Comparison of ENCODE assay signal across 2 cellular contexts in the genomic region with DNA sequence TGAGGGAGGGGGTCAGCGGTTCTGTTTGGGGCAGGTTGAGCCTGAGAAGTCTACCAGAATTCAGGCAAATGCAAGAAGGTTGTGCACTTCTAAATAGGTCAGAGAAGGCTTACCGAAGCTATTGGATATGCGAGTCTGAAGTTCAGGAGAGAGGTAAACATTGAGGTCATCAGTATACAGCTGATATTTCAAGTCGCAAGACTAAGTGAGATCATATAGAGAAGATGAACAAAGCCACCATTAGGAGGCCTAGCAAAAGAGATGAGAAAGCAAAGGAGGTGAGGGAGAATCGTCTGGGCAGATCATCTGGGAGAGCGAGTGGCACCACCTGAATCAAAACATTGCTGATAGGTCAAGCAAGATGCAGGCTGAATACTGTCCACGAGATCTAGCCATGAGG.
TF ChIP-seq lines count a peak whose summit lies in the region.

No MANE protein-coding gene starts in this region.

TF ChIP-seq in HepG2, 621 proteins besides CTCF, POLR2A, EP300 and RAD21 (continued from another document and continues in another):
- TF ChIP-seq, protein P1, sequence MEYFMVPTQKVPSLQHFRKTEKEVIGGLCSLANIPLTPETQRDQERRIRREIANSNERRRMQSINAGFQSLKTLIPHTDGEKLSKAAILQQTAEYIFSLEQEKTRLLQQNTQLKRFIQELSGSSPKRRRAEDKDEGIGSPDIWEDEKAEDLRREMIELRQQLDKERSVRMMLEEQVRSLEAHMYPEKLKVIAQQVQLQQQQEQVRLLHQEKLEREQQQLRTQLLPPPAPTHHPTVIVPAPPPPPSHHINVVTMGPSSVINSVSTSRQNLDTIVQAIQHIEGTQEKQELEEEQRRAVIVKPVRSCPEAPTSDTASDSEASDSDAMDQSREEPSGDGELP (IDR thresholded peaks at IDR 0.05; ENCODE audit: borderline replicate concordance, low read depth), result peak; percentile 77; the same call in 1 of the 2 replicates
- peak; percentile 68 for TF ChIP-seq GATAD2A (CRISPR knock-in tag; IDR thresholded peaks at IDR 0.05)
- TF ChIP-seq ATF1 (CRISPR knock-in tag; IDR thresholded peaks at IDR 0.05), result no peak
- peak; percentile 89 for TF ChIP-seq ZBTB21 (CRISPR knock-in tag; IDR thresholded peaks at IDR 0.05)
- no peak for TF ChIP-seq FOXA1 (IDR thresholded peaks at IDR 0.05)
- peak; percentile 55; the same call in 1 of the 2 replicates for TF ChIP-seq FOXA1 (CRISPR knock-in tag; IDR thresholded peaks at IDR 0.05)
- TF ChIP-seq STAT5B (CRISPR knock-in tag; IDR thresholded peaks at IDR 0.05), result no peak
- TF ChIP-seq, protein P2, sequence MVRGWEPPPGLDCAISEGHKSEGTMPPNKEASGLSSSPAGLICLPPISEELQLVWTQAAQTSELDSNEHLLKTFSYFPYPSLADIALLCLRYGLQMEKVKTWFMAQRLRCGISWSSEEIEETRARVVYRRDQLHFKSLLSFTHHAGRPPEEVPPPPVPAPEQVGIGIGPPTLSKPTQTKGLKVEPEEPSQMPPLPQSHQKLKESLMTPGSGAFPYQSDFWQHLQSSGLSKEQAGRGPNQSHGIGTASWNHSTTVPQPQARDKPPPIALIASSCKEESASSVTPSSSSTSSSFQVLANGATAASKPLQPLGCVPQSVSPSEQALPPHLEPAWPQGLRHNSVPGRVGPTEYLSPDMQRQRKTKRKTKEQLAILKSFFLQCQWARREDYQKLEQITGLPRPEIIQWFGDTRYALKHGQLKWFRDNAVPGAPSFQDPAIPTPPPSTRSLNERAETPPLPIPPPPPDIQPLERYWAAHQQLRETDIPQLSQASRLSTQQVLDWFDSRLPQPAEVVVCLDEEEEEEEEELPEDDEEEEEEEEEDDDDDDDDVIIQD (CRISPR knock-in tag; IDR thresholded peaks at IDR 0.05; ENCODE audit: low read depth), result no peak
- TF ChIP-seq, protein P3, sequence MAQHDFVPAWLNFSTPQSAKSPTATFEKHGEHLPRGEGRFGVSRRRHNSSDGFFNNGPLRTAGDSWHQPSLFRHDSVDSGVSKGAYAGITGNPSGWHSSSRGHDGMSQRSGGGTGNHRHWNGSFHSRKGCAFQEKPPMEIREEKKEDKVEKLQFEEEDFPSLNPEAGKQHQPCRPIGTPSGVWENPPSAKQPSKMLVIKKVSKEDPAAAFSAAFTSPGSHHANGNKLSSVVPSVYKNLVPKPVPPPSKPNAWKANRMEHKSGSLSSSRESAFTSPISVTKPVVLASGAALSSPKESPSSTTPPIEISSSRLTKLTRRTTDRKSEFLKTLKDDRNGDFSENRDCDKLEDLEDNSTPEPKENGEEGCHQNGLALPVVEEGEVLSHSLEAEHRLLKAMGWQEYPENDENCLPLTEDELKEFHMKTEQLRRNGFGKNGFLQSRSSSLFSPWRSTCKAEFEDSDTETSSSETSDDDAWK (CRISPR knock-in tag; IDR thresholded peaks at IDR 0.05), result no peak
- peak; percentile 60 for TF ChIP-seq HNF4A (CRISPR knock-in tag; IDR thresholded peaks at IDR 0.05)
- TF ChIP-seq, protein P4, sequence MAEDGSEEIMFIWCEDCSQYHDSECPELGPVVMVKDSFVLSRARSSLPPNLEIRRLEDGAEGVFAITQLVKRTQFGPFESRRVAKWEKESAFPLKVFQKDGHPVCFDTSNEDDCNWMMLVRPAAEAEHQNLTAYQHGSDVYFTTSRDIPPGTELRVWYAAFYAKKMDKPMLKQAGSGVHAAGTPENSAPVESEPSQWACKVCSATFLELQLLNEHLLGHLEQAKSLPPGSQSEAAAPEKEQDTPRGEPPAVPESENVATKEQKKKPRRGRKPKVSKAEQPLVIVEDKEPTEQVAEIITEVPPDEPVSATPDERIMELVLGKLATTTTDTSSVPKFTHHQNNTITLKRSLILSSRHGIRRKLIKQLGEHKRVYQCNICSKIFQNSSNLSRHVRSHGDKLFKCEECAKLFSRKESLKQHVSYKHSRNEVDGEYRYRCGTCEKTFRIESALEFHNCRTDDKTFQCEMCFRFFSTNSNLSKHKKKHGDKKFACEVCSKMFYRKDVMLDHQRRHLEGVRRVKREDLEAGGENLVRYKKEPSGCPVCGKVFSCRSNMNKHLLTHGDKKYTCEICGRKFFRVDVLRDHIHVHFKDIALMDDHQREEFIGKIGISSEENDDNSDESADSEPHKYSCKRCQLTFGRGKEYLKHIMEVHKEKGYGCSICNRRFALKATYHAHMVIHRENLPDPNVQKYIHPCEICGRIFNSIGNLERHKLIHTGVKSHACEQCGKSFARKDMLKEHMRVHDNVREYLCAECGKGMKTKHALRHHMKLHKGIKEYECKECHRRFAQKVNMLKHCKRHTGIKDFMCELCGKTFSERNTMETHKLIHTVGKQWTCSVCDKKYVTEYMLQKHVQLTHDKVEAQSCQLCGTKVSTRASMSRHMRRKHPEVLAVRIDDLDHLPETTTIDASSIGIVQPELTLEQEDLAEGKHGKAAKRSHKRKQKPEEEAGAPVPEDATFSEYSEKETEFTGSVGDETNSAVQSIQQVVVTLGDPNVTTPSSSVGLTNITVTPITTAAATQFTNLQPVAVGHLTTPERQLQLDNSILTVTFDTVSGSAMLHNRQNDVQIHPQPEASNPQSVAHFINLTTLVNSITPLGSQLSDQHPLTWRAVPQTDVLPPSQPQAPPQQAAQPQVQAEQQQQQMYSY (CRISPR knock-in tag; IDR thresholded peaks at IDR 0.05), result no peak
- TF ChIP-seq U2AF2 (IDR thresholded peaks at IDR 0.05; ENCODE audit: low read depth, low read length), result no peak
- no peak for TF ChIP-seq NFE2L2 (IDR thresholded peaks at IDR 0.05; ENCODE audit: low read length)
- TF ChIP-seq IRX3 (CRISPR knock-in tag; IDR thresholded peaks at IDR 0.05; ENCODE audit: borderline replicate concordance, low read depth), result no peak
- no peak for TF ChIP-seq ZNF563 (CRISPR knock-in tag; IDR thresholded peaks at IDR 0.05)
- TF ChIP-seq HCFC1 (IDR thresholded peaks at IDR 0.05; ENCODE audit: low read depth, low read length), result no peak
- no peak for TF ChIP-seq ONECUT2 (CRISPR knock-in tag; IDR thresholded peaks at IDR 0.05)
- TF ChIP-seq, protein P5, sequence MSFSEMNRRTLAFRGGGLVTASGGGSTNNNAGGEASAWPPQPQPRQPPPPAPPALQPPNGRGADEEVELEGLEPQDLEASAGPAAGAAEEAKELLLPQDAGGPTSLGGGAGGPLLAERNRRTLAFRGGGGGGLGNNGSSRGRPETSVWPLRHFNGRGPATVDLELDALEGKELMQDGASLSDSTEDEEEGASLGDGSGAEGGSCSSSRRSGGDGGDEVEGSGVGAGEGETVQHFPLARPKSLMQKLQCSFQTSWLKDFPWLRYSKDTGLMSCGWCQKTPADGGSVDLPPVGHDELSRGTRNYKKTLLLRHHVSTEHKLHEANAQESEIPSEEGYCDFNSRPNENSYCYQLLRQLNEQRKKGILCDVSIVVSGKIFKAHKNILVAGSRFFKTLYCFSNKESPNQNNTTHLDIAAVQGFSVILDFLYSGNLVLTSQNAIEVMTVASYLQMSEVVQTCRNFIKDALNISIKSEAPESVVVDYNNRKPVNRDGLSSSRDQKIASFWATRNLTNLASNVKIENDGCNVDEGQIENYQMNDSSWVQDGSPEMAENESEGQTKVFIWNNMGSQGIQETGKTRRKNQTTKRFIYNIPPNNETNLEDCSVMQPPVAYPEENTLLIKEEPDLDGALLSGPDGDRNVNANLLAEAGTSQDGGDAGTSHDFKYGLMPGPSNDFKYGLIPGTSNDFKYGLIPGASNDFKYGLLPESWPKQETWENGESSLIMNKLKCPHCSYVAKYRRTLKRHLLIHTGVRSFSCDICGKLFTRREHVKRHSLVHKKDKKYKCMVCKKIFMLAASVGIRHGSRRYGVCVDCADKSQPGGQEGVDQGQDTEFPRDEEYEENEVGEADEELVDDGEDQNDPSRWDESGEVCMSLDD (CRISPR knock-in tag; IDR thresholded peaks at IDR 0.05; ENCODE audit: borderline replicate concordance), result no peak
- no peak for TF ChIP-seq DMAP1 (CRISPR knock-in tag; IDR thresholded peaks at IDR 0.05)
- no peak for TF ChIP-seq GATA4 (IDR thresholded peaks at IDR 0.05; ENCODE audit: borderline replicate concordance, low read depth)

TF ChIP-seq in GM23338, 12 proteins besides CTCF, POLR2A, EP300 and RAD21 (continued from another document):
- TF ChIP-seq, protein P6, sequence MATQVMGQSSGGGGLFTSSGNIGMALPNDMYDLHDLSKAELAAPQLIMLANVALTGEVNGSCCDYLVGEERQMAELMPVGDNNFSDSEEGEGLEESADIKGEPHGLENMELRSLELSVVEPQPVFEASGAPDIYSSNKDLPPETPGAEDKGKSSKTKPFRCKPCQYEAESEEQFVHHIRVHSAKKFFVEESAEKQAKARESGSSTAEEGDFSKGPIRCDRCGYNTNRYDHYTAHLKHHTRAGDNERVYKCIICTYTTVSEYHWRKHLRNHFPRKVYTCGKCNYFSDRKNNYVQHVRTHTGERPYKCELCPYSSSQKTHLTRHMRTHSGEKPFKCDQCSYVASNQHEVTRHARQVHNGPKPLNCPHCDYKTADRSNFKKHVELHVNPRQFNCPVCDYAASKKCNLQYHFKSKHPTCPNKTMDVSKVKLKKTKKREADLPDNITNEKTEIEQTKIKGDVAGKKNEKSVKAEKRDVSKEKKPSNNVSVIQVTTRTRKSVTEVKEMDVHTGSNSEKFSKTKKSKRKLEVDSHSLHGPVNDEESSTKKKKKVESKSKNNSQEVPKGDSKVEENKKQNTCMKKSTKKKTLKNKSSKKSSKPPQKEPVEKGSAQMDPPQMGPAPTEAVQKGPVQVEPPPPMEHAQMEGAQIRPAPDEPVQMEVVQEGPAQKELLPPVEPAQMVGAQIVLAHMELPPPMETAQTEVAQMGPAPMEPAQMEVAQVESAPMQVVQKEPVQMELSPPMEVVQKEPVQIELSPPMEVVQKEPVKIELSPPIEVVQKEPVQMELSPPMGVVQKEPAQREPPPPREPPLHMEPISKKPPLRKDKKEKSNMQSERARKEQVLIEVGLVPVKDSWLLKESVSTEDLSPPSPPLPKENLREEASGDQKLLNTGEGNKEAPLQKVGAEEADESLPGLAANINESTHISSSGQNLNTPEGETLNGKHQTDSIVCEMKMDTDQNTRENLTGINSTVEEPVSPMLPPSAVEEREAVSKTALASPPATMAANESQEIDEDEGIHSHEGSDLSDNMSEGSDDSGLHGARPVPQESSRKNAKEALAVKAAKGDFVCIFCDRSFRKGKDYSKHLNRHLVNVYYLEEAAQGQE (IDR thresholded peaks at IDR 0.05; ENCODE audit: unreplicated experiment), result no peak
- TF ChIP-seq, protein P7, sequence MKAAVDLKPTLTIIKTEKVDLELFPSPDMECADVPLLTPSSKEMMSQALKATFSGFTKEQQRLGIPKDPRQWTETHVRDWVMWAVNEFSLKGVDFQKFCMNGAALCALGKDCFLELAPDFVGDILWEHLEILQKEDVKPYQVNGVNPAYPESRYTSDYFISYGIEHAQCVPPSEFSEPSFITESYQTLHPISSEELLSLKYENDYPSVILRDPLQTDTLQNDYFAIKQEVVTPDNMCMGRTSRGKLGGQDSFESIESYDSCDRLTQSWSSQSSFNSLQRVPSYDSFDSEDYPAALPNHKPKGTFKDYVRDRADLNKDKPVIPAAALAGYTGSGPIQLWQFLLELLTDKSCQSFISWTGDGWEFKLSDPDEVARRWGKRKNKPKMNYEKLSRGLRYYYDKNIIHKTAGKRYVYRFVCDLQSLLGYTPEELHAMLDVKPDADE (IDR thresholded peaks at IDR 0.05), result no peak
- TF ChIP-seq ZNF114 (CRISPR knock-in tag; IDR thresholded peaks at IDR 0.05), result no peak
- TF ChIP-seq, protein P8, sequence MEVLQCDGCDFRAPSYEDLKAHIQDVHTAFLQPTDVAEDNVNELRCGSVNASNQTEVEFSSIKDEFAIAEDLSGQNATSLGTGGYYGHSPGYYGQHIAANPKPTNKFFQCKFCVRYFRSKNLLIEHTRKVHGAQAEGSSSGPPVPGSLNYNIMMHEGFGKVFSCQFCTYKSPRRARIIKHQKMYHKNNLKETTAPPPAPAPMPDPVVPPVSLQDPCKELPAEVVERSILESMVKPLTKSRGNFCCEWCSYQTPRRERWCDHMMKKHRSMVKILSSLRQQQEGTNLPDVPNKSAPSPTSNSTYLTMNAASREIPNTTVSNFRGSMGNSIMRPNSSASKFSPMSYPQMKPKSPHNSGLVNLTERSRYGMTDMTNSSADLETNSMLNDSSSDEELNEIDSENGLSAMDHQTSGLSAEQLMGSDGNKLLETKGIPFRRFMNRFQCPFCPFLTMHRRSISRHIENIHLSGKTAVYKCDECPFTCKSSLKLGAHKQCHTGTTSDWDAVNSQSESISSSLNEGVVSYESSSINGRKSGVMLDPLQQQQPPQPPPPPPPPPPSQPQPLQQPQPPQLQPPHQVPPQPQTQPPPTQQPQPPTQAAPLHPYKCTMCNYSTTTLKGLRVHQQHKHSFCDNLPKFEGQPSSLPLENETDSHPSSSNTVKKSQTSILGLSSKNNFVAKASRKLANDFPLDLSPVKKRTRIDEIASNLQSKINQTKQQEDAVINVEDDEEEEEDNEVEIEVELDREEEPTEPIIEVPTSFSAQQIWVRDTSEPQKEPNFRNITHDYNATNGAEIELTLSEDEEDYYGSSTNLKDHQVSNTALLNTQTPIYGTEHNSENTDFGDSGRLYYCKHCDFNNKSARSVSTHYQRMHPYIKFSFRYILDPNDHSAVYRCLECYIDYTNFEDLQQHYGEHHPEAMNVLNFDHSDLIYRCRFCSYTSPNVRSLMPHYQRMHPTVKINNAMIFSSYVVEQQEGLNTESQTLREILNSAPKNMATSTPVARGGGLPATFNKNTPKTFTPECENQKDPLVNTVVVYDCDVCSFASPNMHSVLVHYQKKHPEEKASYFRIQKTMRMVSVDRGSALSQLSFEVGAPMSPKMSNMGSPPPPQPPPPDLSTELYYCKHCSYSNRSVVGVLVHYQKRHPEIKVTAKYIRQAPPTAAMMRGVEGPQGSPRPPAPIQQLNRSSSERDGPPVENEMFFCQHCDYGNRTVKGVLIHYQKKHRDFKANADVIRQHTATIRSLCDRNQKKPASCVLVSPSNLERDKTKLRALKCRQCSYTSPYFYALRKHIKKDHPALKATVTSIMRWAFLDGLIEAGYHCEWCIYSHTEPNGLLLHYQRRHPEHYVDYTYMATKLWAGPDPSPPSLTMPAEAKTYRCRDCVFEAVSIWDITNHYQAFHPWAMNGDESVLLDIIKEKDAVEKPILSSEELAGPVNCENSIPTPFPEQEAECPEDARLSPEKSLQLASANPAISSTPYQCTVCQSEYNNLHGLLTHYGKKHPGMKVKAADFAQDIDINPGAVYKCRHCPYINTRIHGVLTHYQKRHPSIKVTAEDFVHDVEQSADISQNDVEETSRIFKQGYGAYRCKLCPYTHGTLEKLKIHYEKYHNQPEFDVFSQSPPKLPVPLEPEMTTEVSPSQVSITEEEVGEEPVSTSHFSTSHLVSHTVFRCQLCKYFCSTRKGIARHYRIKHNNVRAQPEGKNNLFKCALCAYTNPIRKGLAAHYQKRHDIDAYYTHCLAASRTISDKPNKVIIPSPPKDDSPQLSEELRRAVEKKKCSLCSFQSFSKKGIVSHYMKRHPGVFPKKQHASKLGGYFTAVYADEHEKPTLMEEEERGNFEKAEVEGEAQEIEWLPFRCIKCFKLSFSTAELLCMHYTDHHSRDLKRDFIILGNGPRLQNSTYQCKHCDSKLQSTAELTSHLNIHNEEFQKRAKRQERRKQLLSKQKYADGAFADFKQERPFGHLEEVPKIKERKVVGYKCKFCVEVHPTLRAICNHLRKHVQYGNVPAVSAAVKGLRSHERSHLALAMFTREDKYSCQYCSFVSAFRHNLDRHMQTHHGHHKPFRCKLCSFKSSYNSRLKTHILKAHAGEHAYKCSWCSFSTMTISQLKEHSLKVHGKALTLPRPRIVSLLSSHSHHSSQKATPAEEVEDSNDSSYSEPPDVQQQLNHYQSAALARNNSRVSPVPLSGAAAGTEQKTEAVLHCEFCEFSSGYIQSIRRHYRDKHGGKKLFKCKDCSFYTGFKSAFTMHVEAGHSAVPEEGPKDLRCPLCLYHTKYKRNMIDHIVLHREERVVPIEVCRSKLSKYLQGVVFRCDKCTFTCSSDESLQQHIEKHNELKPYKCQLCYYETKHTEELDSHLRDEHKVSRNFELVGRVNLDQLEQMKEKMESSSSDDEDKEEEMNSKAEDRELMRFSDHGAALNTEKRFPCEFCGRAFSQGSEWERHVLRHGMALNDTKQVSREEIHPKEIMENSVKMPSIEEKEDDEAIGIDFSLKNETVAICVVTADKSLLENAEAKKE (CRISPR knock-in tag; IDR thresholded peaks at IDR 0.05), result no peak
- no peak for TF ChIP-seq POLR2AphosphoS5 (IDR thresholded peaks at IDR 0.05; ENCODE audit: low read depth)
- no peak for TF ChIP-seq CREB1 (CRISPR knock-in tag; IDR thresholded peaks at IDR 0.05; ENCODE audit: low read depth)
- TF ChIP-seq STAT1 (IDR thresholded peaks at IDR 0.05; ENCODE audit: unreplicated experiment), result no peak
- no peak for TF ChIP-seq JUNB (IDR thresholded peaks at IDR 0.05; ENCODE audit: unreplicated experiment)
- TF ChIP-seq ZNF331 (CRISPR knock-in tag; IDR thresholded peaks at IDR 0.05; ENCODE audit: low read depth), result no peak
